Comparison of ENCODE assay signal across 1 cellular context in genomic region chr4:23388699-23389395, GRCh38.
TF ChIP-seq lines count a peak whose summit lies in the region.

No MANE protein-coding gene starts in this region.

TF ChIP-seq in GM23338, 12 proteins besides CTCF, POLR2A, EP300 and RAD21 (continued from another document):
- TF ChIP-seq, protein P1, sequence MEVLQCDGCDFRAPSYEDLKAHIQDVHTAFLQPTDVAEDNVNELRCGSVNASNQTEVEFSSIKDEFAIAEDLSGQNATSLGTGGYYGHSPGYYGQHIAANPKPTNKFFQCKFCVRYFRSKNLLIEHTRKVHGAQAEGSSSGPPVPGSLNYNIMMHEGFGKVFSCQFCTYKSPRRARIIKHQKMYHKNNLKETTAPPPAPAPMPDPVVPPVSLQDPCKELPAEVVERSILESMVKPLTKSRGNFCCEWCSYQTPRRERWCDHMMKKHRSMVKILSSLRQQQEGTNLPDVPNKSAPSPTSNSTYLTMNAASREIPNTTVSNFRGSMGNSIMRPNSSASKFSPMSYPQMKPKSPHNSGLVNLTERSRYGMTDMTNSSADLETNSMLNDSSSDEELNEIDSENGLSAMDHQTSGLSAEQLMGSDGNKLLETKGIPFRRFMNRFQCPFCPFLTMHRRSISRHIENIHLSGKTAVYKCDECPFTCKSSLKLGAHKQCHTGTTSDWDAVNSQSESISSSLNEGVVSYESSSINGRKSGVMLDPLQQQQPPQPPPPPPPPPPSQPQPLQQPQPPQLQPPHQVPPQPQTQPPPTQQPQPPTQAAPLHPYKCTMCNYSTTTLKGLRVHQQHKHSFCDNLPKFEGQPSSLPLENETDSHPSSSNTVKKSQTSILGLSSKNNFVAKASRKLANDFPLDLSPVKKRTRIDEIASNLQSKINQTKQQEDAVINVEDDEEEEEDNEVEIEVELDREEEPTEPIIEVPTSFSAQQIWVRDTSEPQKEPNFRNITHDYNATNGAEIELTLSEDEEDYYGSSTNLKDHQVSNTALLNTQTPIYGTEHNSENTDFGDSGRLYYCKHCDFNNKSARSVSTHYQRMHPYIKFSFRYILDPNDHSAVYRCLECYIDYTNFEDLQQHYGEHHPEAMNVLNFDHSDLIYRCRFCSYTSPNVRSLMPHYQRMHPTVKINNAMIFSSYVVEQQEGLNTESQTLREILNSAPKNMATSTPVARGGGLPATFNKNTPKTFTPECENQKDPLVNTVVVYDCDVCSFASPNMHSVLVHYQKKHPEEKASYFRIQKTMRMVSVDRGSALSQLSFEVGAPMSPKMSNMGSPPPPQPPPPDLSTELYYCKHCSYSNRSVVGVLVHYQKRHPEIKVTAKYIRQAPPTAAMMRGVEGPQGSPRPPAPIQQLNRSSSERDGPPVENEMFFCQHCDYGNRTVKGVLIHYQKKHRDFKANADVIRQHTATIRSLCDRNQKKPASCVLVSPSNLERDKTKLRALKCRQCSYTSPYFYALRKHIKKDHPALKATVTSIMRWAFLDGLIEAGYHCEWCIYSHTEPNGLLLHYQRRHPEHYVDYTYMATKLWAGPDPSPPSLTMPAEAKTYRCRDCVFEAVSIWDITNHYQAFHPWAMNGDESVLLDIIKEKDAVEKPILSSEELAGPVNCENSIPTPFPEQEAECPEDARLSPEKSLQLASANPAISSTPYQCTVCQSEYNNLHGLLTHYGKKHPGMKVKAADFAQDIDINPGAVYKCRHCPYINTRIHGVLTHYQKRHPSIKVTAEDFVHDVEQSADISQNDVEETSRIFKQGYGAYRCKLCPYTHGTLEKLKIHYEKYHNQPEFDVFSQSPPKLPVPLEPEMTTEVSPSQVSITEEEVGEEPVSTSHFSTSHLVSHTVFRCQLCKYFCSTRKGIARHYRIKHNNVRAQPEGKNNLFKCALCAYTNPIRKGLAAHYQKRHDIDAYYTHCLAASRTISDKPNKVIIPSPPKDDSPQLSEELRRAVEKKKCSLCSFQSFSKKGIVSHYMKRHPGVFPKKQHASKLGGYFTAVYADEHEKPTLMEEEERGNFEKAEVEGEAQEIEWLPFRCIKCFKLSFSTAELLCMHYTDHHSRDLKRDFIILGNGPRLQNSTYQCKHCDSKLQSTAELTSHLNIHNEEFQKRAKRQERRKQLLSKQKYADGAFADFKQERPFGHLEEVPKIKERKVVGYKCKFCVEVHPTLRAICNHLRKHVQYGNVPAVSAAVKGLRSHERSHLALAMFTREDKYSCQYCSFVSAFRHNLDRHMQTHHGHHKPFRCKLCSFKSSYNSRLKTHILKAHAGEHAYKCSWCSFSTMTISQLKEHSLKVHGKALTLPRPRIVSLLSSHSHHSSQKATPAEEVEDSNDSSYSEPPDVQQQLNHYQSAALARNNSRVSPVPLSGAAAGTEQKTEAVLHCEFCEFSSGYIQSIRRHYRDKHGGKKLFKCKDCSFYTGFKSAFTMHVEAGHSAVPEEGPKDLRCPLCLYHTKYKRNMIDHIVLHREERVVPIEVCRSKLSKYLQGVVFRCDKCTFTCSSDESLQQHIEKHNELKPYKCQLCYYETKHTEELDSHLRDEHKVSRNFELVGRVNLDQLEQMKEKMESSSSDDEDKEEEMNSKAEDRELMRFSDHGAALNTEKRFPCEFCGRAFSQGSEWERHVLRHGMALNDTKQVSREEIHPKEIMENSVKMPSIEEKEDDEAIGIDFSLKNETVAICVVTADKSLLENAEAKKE (CRISPR knock-in tag; IDR thresholded peaks at IDR 0.05) = no peak
- TF ChIP-seq POLR2AphosphoS5 (IDR thresholded peaks at IDR 0.05; ENCODE audit: low read depth) (no peak), ZNF331 (CRISPR knock-in tag; IDR thresholded peaks at IDR 0.05; ENCODE audit: low read depth) (no peak), EZH2 (IDR thresholded peaks at IDR 0.05; ENCODE audit: low read depth, unreplicated experiment) (no peak), JUNB (IDR thresholded peaks at IDR 0.05; ENCODE audit: unreplicated experiment) (no peak), NANOG (IDR thresholded peaks at IDR 0.05; ENCODE audit: borderline replicate concordance) (no peak), ZNF114 (CRISPR knock-in tag; IDR thresholded peaks at IDR 0.05) (no peak), REST (IDR thresholded peaks at IDR 0.05; ENCODE audit: unreplicated experiment) (no peak)
